Comparison of ENCODE assay signal across 1 cellular context in the genomic region with DNA sequence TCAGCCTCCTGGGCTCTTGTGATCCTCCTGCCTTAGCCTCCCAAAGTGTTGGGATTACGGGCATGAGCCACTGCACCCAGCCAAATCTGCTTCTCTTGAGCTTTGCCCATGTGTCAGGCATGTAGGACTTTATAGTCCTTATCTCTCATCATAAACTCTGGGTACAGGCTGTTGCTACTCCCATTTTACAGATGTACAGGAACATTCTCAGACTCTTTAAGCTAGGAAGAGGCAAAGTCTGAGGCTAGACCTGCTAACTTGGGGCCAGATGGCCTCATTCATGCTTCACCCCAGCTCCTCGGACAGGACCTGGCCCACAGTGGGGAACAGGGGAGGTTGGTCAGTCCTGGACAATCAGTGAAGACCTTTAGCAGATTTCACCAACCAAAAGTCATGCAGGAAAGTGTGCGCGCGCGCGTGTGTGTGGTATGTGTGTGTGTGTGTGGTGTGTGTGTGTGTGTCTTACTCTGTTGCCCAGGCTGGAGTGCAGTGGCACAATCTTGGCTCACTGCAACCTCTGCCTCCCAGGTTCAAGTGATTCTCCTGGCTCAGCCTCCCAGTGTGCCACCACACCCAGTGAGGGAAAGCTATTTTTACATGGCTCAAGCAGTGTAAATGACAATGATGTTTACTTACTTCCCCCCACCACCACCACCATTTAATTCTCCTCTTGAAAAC.
TF ChIP-seq lines count a peak whose summit lies in the region.

No MANE protein-coding gene starts in this region.

TF ChIP-seq in H1, 55 proteins besides CTCF, POLR2A, EP300 and RAD21:
- TF ChIP-seq BRCA1 (IDR thresholded peaks at IDR 0.05; ENCODE audit: low read depth, low read length), result no peak
